In the genomic region with DNA sequence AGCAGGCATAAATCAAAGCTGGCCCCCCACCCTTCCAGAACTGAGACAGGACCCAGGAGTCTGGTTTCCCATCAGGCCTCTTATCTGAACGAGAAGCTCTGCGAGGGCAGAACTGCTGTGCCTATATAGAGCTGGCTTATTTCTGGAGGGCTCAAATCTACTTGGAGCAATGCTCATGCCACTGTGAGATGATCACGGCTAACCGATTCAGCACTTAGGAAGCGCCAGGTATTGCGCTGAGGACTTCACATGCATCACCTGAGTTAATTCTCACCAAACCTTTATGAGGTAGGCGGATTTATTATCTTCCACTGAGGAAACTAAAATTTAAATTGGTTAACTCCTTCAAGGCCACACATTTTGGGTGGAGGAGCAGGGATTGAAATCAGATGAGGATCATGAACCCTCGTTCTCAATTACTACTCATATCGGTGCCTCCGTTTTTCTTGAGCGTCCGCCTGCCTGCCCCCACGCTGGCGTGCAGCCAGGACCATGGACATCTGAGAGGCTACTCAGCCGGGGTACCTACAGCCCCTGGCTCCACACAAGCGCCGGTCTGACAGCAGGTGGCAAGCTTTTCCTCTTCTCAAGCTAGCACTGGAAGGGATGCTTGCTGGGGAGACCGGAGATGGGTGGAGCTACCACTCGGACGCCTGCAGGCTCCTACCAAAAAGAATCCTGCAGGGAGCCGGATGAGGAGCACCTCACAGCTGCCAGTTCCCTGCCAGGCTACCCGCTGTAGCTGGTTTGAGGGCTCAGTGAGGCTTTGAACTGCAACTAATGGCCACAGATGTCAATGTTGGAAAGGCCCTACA, we compare ENCODE assay signal across 8 cellular contexts. TPM values are rescaled to one million over a fixed set of nuclear protein-coding genes. Genes with fewer than 3 reads are reported as not detected.
DNase-seq lines count a peak whose midpoint lies in the region; ATAC-seq, FAIRE-seq and TF ChIP-seq lines count a peak whose summit lies in the region.

No MANE protein-coding gene starts in this region.

- no peaks in the 10 kb centered on the region for H3K9me3 ChIP-seq in keratinocyte (ENCODE audit: control insufficient read depth, low read depth, low read length)

- POLR2A ChIA-PET in WTC11 (lab: Charles Lee) = interaction anchor here (0.7 to 3.4 kb wide), 17 partner anchors 8 to 134 kb away, joined by 3 to 43 read pairs (median 4); a partner anchor contains a TSS

- peak overlapping the region; percentile 88 for H2AFZ ChIP-seq in keratinocyte (ENCODE audit: control insufficient read depth, low read length)

- peak; percentile 66 for ATAC-seq in WTC11
- ATAC-seq in GM19467 (IDR thresholded peaks at IDR 0.05; ENCODE audit: unreplicated experiment) = no peak

- peak overlapping the region; percentile 100 for H3K4me2 ChIP-seq in keratinocyte (ENCODE audit: control insufficient read depth, extremely low read depth, insufficient read depth, low read depth, low read length)

- no peaks in the 10 kb centered on the region for H3K9me1 ChIP-seq in keratinocyte (ENCODE audit: control insufficient read depth, extremely low read depth, insufficient read depth, low read length)

- H4K20me1 ChIP-seq in keratinocyte (ENCODE audit: control insufficient read depth, extremely low read depth, insufficient read depth, low read length) = no peaks in the 10 kb centered on the region

- peaks cover 33% of the 10 kb centered on the region for H3K79me2 ChIP-seq in keratinocyte (ENCODE audit: control insufficient read depth, insufficient read depth, low read length)

- H3K27ac ChIP-seq in keratinocyte (ENCODE audit: control insufficient read depth, insufficient read depth, low read length) = peak overlapping the region; percentile 97

- no peaks in the 10 kb centered on the region for H3K27me3 Mint-ChIP-seq in CD14-positive monocyte (ENCODE audit: low read depth in 3 of 3)
- H3K27me3 Mint-ChIP-seq in WTC11 (ENCODE audit: low read depth) = no peaks in the 10 kb centered on the region

- H3K9ac ChIP-seq in keratinocyte (ENCODE audit: control insufficient read depth, extremely low read depth, insufficient read depth, low read length) = peak overlapping the region; percentile 99

- CTCF ChIA-PET in WTC11 (lab: Charles Lee) = interaction anchor here (0.6 to 2.7 kb wide), 22 partner anchors 9 to 570 kb away, joined by 3 to 21 read pairs (median 4); a partner anchor contains a TSS

- intact Hi-C loops in CD14-positive monocyte (cut with micrococcal nuclease) = loop anchor here (1.0 to 10.0 kb wide), 8 partner anchors 23 to 129 kb away; a partner anchor contains a TSS

- DNase-seq in CD14-positive monocyte (ENCODE audit: low spot score) = peak; percentile 55
- DNase-seq in H7 = peak; percentile 93
- DNase-seq in NCI-H2227 (lab: John Stamatoyannopoulos, UW; ENCODE audit: unreplicated experiment) = peak; percentile 88
- peak; percentile 86 for DNase-seq in WTC11 (ENCODE audit: low spot score)
- DNase-seq in cerebellar nuclear complex (lab: John Stamatoyannopoulos, UW) = peak; percentile 57 to 59
- DNase-seq in keratinocyte (ENCODE audit: low read depth, low spot score) = no peak
- DNase-seq in stimulated activated CD4-positive, alpha-beta T cell treated with anti-CD3 and anti-CD28 coated beads, Interleukin-12 subunit alpha, Interleukin-12 subunit beta, amount 100 ng/mL, for 48 hours (ENCODE audit: low read depth in 2 of 3, low spot score in 1 of 3) = peak; percentile 44 to 58 (median 49)

- FAIRE-seq in keratinocyte (lab: Jason Lieb, UNC) = no peak

- H3K4me3 ChIP-seq in H7 (ENCODE audit: insufficient read depth, low read depth, low read length) = peak overlapping the region; percentile 100
- peak overlapping the region; percentile 89 to 95 (median 92) for H3K4me3 ChIP-seq in keratinocyte (ENCODE audit: control insufficient read depth in 2 of 3, extremely low read depth in 1 of 3, insufficient read depth in 2 of 3, low read depth in 1 of 3, low read length in 3 of 3)

- H3K27ac Mint-ChIP-seq in CD14-positive monocyte (peak overlapping the region; percentile 96 to 99 (median 96)), WTC11 (peak overlapping the region; percentile 100)

- H3K36me3 Mint-ChIP-seq in CD14-positive monocyte (peaks cover 14 to 27% of the 10 kb centered on the region in 2 donors), WTC11 (peaks cover 13% of the 10 kb centered on the region)

- H3K9me3 Mint-ChIP-seq in CD14-positive monocyte = peaks cover 0 to 2% (median 0%) of the 10 kb centered on the region in 7 donors
- no peaks in the 10 kb centered on the region for H3K9me3 Mint-ChIP-seq in WTC11

- H3K27me3 ChIP-seq in H7 (ENCODE audit: control insufficient read depth, insufficient read depth, low read length) (no peaks in the 10 kb centered on the region), keratinocyte (ENCODE audit: control insufficient read depth, extremely low read depth, insufficient read depth, low read length) (no peaks in the 10 kb centered on the region)

- peaks cover 10% of the 10 kb centered on the region for H3K36me3 ChIP-seq in H7 (replicated peaks; ENCODE audit: control insufficient read depth, insufficient read depth, low read length)
- peaks cover 3 to 13% of the 10 kb centered on the region in 2 experiments for H3K36me3 ChIP-seq in keratinocyte (ENCODE audit: control insufficient read depth in 2 of 2, extremely low read depth in 1 of 2, insufficient read depth in 2 of 2, low read length in 2 of 2)

- H3K4me1 Mint-ChIP-seq in CD14-positive monocyte (peaks cover 15% of the 10 kb centered on the region), WTC11 (peaks cover 37% of the 10 kb centered on the region)

- H3K4me3 Mint-ChIP-seq in CD14-positive monocyte (peak overlapping the region; percentile 96 to 99), WTC11 (peak overlapping the region; percentile 96)

- H3K4me1 ChIP-seq in keratinocyte (ENCODE audit: control insufficient read depth, extremely low read depth, insufficient read depth, low read length) = peaks cover 14% of the 10 kb centered on the region

- TF ChIP-seq CTCF in CD14-positive monocyte (IDR thresholded peaks at IDR 0.05) (peak; percentile 11), WTC11 (IDR thresholded peaks at IDR 0.05) (no peak), keratinocyte (optimal IDR thresholded peaks at IDR 0.05 in 1 of 3, IDR thresholded peaks at IDR 0.05 in 1 of 3, conservative IDR thresholded peaks at IDR 0.05 in 1 of 3; ENCODE audit: extremely low read depth in 1 of 3, insufficient read depth in 2 of 3, low read length in 3 of 3) (peak; percentile 30 to 51 (median 39))

- dilution Hi-C loops in keratinocyte (cut with MboI; ENCODE audit: extremely low pct_ligation_motif_present, low sequenced_read_pairs) = no loop called here

RNA-seq across cellular contexts. Expression of a gene that starts 1.0 kb away (rescaled TPM):
- 10 to 100 TPM; 50.4 to 54.9 TPM for polyA plus RNA-seq in CD14-positive monocyte
- total RNA-seq in H7 (2014; rRNA removed; shearing (Covaris generic)) = 22.8 and 28.4 TPM in 2 replicates
- total RNA-seq in WTC11 (2021) = 37.7 to 42.2 TPM (median 39.4 TPM) in 3 replicates
- 5.4 to 12.7 TPM (median 7.0 TPM) in 3 replicates for polyA plus RNA-seq in keratinocyte
- 4.4 TPM for polyA plus RNA-seq in keratinocyte (2011; ENCODE audit: low read depth)
- 6.3 and 10.3 TPM in 2 replicates for polyA plus RNA-seq in keratinocyte (2011; cell fraction: cytosol; rRNA removed)
- 8.5 and 11.5 TPM in 2 replicates for polyA plus RNA-seq in keratinocyte (2011; cell fraction: nucleus; rRNA removed)
- polyA plus RNA-seq in keratinocyte (2012; ENCODE audit: low replicate concordance) = 12.9 and 14.2 TPM in 2 replicates
- 8.5 to 24.8 TPM (median 9.1 TPM) in 3 replicates for polyA minus RNA-seq in keratinocyte
- polyA minus RNA-seq in keratinocyte (2011; cell fraction: cytosol; rRNA and poly(A)+ RNA removed) = 14.6 TPM
- 6.8 and 8.5 TPM in 2 replicates for polyA minus RNA-seq in keratinocyte (2011; cell fraction: nucleus; rRNA and poly(A)+ RNA removed)

RNA-seq across cellular contexts. Expression of a gene that starts 21.5 kb away (rescaled TPM):
- polyA plus RNA-seq in CD14-positive monocyte (1 to 10 TPM; 2.9 to 3.0 TPM), keratinocyte (26.3 to 58.1 TPM (median 46.5 TPM) in 3 replicates)
- 87.3 and 104 TPM in 2 replicates for total RNA-seq in H7 (2014; rRNA removed; shearing (Covaris generic))
- 109 to 135 TPM (median 133 TPM) in 3 replicates for total RNA-seq in WTC11 (2021)
- 16.6 TPM for polyA plus RNA-seq in keratinocyte (2011; ENCODE audit: low read depth)
- 33.7 and 79.0 TPM in 2 replicates for polyA plus RNA-seq in keratinocyte (2011; cell fraction: cytosol; rRNA removed)
- 84.1 and 121 TPM in 2 replicates for polyA plus RNA-seq in keratinocyte (2011; cell fraction: nucleus; rRNA removed)
- polyA plus RNA-seq in keratinocyte (2012; ENCODE audit: low replicate concordance) = 53.4 and 63.7 TPM in 2 replicates
- polyA minus RNA-seq in keratinocyte = 32.2 to 98.3 TPM (median 57.4 TPM) in 3 replicates
- 82.1 TPM for polyA minus RNA-seq in keratinocyte (2011; cell fraction: cytosol; rRNA and poly(A)+ RNA removed)
- polyA minus RNA-seq in keratinocyte (2011; cell fraction: nucleus; rRNA and poly(A)+ RNA removed) = 59.9 and 73.8 TPM in 2 replicates

RNA-seq across cellular contexts. Expression of a gene that starts 38.6 kb away (rescaled TPM):
- polyA plus RNA-seq in CD14-positive monocyte (1 to 10 TPM; 2.7 to 3.1 TPM), keratinocyte (5.8 to 9.1 TPM (median 6.8 TPM) in 3 replicates)
- total RNA-seq in H7 (2014; rRNA removed; shearing (Covaris generic)) = 15.0 and 18.1 TPM in 2 replicates
- 16.3 to 20.0 TPM (median 16.4 TPM) in 3 replicates for total RNA-seq in WTC11 (2021)
- 2.8 TPM for polyA plus RNA-seq in keratinocyte (2011; ENCODE audit: low read depth)
- 3.7 and 6.4 TPM in 2 replicates for polyA plus RNA-seq in keratinocyte (2011; cell fraction: cytosol; rRNA removed)
- polyA plus RNA-seq in keratinocyte (2011; cell fraction: nucleus; rRNA removed) = 25.7 and 32.3 TPM in 2 replicates
- 10.8 and 11.8 TPM in 2 replicates for polyA plus RNA-seq in keratinocyte (2012; ENCODE audit: low replicate concordance)
- 11.4 to 39.2 TPM (median 18.8 TPM) in 3 replicates for polyA minus RNA-seq in keratinocyte
- polyA minus RNA-seq in keratinocyte (2011; cell fraction: cytosol; rRNA and poly(A)+ RNA removed) = 7.9 TPM
- 20.3 and 26.6 TPM in 2 replicates for polyA minus RNA-seq in keratinocyte (2011; cell fraction: nucleus; rRNA and poly(A)+ RNA removed)

RNA-seq across cellular contexts. Expression of a gene that starts 42.3 kb away (rescaled TPM):
- polyA plus RNA-seq in CD14-positive monocyte (100 to 1,000 TPM; 279 to 366 TPM), keratinocyte (38.6 to 69.4 TPM (median 48.6 TPM) in 3 replicates)
- total RNA-seq in H7 (2014; rRNA removed; shearing (Covaris generic)) = 38.7 and 41.8 TPM in 2 replicates
- total RNA-seq in WTC11 (2021) = 44.2 to 48.3 TPM (median 47.2 TPM) in 3 replicates
- polyA plus RNA-seq in keratinocyte (2011; ENCODE audit: low read depth) = 55.4 TPM
- polyA plus RNA-seq in keratinocyte (2011; cell fraction: cytosol; rRNA removed) = 42.4 and 45.7 TPM in 2 replicates
- 157 and 166 TPM in 2 replicates for polyA plus RNA-seq in keratinocyte (2011; cell fraction: nucleus; rRNA removed)
- polyA plus RNA-seq in keratinocyte (2012; ENCODE audit: low replicate concordance) = 53.4 and 103 TPM in 2 replicates
- 58.9 to 78.9 TPM (median 68.4 TPM) in 3 replicates for polyA minus RNA-seq in keratinocyte
- polyA minus RNA-seq in keratinocyte (2011; cell fraction: cytosol; rRNA and poly(A)+ RNA removed) = 55.8 TPM
- 81.7 and 88.9 TPM in 2 replicates for polyA minus RNA-seq in keratinocyte (2011; cell fraction: nucleus; rRNA and poly(A)+ RNA removed)

RNA-seq across cellular contexts. Expression of a gene that starts 42.4 kb away (rescaled TPM):
- polyA plus RNA-seq in CD14-positive monocyte (under 1 TPM in 1 of 2 donors, not detected in 1; 0.14 TPM), keratinocyte (0.49 to 0.97 TPM (median 0.54 TPM) in 3 replicates)
- total RNA-seq in H7 (2014; rRNA removed; shearing (Covaris generic)) = 8.1 and 10.2 TPM in 2 replicates
- total RNA-seq in WTC11 (2021) = 6.1 to 8.3 TPM (median 6.6 TPM) in 3 replicates
- polyA plus RNA-seq in keratinocyte (2011; ENCODE audit: low read depth) = not detected
- polyA plus RNA-seq in keratinocyte (2011; cell fraction: cytosol; rRNA removed) = 0.18 and 0.25 TPM in 2 replicates
- 3.0 and 5.0 TPM in 2 replicates for polyA plus RNA-seq in keratinocyte (2011; cell fraction: nucleus; rRNA removed)
- 0.30 and 1.1 TPM in 2 replicates for polyA plus RNA-seq in keratinocyte (2012; ENCODE audit: low replicate concordance)
- 0.26 TPM in 1 of 3 replicates, not detected in the others for polyA minus RNA-seq in keratinocyte
- polyA minus RNA-seq in keratinocyte (2011; cell fraction: cytosol; rRNA and poly(A)+ RNA removed) = not detected
- 2.2 and 2.7 TPM in 2 replicates for polyA minus RNA-seq in keratinocyte (2011; cell fraction: nucleus; rRNA and poly(A)+ RNA removed)
